1 cellular context compared by ENCODE assay signal in genomic region chr2:26710174-26710573, GRCh38.
TF ChIP-seq lines count a peak whose summit lies in the region.

No MANE protein-coding gene starts in this region.

TF ChIP-seq in WTC11, 78 proteins besides CTCF, POLR2A, EP300 and RAD21 (continued from another document):
- TF ChIP-seq STAT6 (CRISPR knock-in tag; conservative IDR thresholded peaks at IDR 0.05; ENCODE audit: low read depth): no peak
- no peak for TF ChIP-seq E2F4 (CRISPR knock-in tag; IDR thresholded peaks at IDR 0.05; ENCODE audit: borderline replicate concordance, low read depth)
- no peak for TF ChIP-seq GTF2I (CRISPR knock-in tag; conservative IDR thresholded peaks at IDR 0.05)
- TF ChIP-seq IRF2 (CRISPR knock-in tag; IDR thresholded peaks at IDR 0.05; ENCODE audit: borderline replicate concordance, low read depth): no peak
- no peak for TF ChIP-seq ATF3 (CRISPR knock-in tag; conservative IDR thresholded peaks at IDR 0.05)
- TF ChIP-seq FOXP1 (CRISPR knock-in tag; IDR thresholded peaks at IDR 0.05; ENCODE audit: borderline replicate concordance): no peak
- no peak for TF ChIP-seq ATF6 (CRISPR knock-in tag; IDR thresholded peaks at IDR 0.05)
